In genomic region chr2:200000444-200001163, GRCh38 we compare ENCODE assay signal across 30 cellular contexts. TPM values are rescaled to one million over a fixed set of nuclear protein-coding genes. Genes with fewer than 3 reads are reported as not detected.
"Had no signal": no experiment of that assay in that cellular context is flagged by ENCODE, and none has a peak within 500 bp of the region (broad histone marks: within the 10 kb centered on the region; RNA-seq: fewer than 3 reads in every experiment).

No MANE protein-coding gene starts in this region.

- H3K27me3 ChIP-seq: ascending aorta, cardiac muscle cell, Peyer's patch had no signal

- DNase-seq: activated CD4-positive, alpha-beta T cell treated with anti-CD3 and anti-CD28 coated beads, Interleukin-2, amount 10 ng/mL, durations not matched to agents 24 days and 14 days; activated CD4-positive, alpha-beta T cell treated with anti-CD3 and anti-CD28 coated beads, Interleukin-2, amount 50 U/mL, for 48 hours; activated CD4-positive, CD25-positive, alpha-beta regulatory T cell; activated CD8-positive, alpha-beta T cell treated with anti-CD3 and anti-CD28 coated beads, Interleukin-2, amount 10 ng/mL, durations not matched to agents 7 days and 5 days; activated gamma-delta T cell; activated naive CD4-positive, alpha-beta T cell treated with Interleukin-2 at 50 U/mL for 16 hours; activated naive CD8-positive, alpha-beta T cell treated with anti-CD3 and anti-CD28 coated beads, Interleukin-2, amount 10 ng/mL, durations not matched to agents 7 days and 5 days; activated T-cell treated with anti-CD3 and anti-CD28 coated beads, Interleukin-2, amount 50 U/mL, for 24 hours; amygdala; IMR-90; NCI-H1105; NCI-H1417 treated with DMSO at 0.1 percent for 48 hours; NCI-H1930; NCI-H2081 treated with DMSO at 0.1 percent for 48 hours; NCI-H2171; NCI-H510A; NCI-H526; NCI-H748 treated with DMSO at 0.1 percent for 48 hours; NK-92 treated with Interleukin-12 subunit alpha and Interleukin-12 subunit beta, amount 100 ng/mL, for 24 hours; PC-3; Peyer's patch; RPMI8226; T1000; WERI-Rb-1 had no signal

- H3K4me3 ChIP-seq: ascending aorta, cardiac muscle cell, K562, Peyer's patch, SK-N-MC had no signal

- H3K27ac ChIP-seq: ascending aorta, cardiac muscle cell, Peyer's patch, SK-N-MC, WERI-Rb-1 had no signal

- ATAC-seq: activated CD8-positive, alpha-beta T cell treated with anti-CD3 and anti-CD28 coated beads, Interleukin-2, amount 10 ng/mL, durations not matched to agents 7 days and 5 days; K562; PC-3 had no signal

- H3K36me3 Mint-ChIP-seq: activated naive CD4-positive, alpha-beta T cell treated with anti-CD3 and anti-CD28 coated beads, Interleukin-2, amount 50 U/mL, for 24 hours; activated naive CD8-positive, alpha-beta T cell treated with anti-CD3 and anti-CD28 coated beads, Interleukin-2, amount 10 ng/mL, durations not matched to agents 7 days and 5 days had no signal

- H3K4me1 ChIP-seq: ascending aorta, Peyer's patch had no signal

- H3K9me3 Mint-ChIP-seq: activated CD4-positive, alpha-beta T cell treated with anti-CD3 and anti-CD28 coated beads, Interleukin-2, amount 10 ng/mL, durations not matched to agents 24 days and 14 days; activated T-cell treated with anti-CD3 and anti-CD28 coated beads, Interleukin-2, amount 50 U/mL, for 24 hours; activated T-helper 2 cell treated with anti-CD3 and anti-CD28 coated beads, Interferon-gamma antibody, Interleukin-2, Interleukin-4, amounts not matched to agents 10 μg/mL and 5 μg/mL and 100 μg/mL, durations not matched to agents 14 hours and 24 hours and 36 hours had no signal

- H3K36me3 ChIP-seq: ascending aorta, cardiac muscle cell, Peyer's patch, WERI-Rb-1 had no signal

- H3K9me3 ChIP-seq: Peyer's patch had no signal

- H3K27ac Mint-ChIP-seq: activated CD4-positive, alpha-beta T cell treated with anti-CD3 and anti-CD28 coated beads, Interleukin-2, amount 10 ng/mL, durations not matched to agents 24 days and 14 days; activated CD8-positive, alpha-beta T cell treated with anti-CD3 and anti-CD28 coated beads, Interleukin-2, amount 10 ng/mL, durations not matched to agents 7 days and 5 days; activated naive CD4-positive, alpha-beta T cell treated with anti-CD3 and anti-CD28 coated beads, Interleukin-2, amount 50 U/mL, for 24 hours; activated naive CD8-positive, alpha-beta T cell treated with anti-CD3 and anti-CD28 coated beads, Interleukin-2, amount 10 ng/mL, durations not matched to agents 7 days and 5 days; activated T-cell treated with anti-CD3 and anti-CD28 coated beads, Interleukin-2, amount 50 U/mL, for 24 hours; activated T-helper 2 cell treated with anti-CD3 and anti-CD28 coated beads, Interferon-gamma antibody, Interleukin-2, Interleukin-4, amounts not matched to agents 10 μg/mL and 5 μg/mL and 100 μg/mL, durations not matched to agents 14 hours and 24 hours and 36 hours had no signal

- H3K4me3 Mint-ChIP-seq: activated CD4-positive, alpha-beta T cell treated with anti-CD3 and anti-CD28 coated beads, Interleukin-2, amount 10 ng/mL, durations not matched to agents 24 days and 14 days; activated CD8-positive, alpha-beta T cell treated with anti-CD3 and anti-CD28 coated beads, Interleukin-2, amount 10 ng/mL, durations not matched to agents 7 days and 5 days; activated naive CD4-positive, alpha-beta T cell treated with anti-CD3 and anti-CD28 coated beads, Interleukin-2, amount 50 U/mL, for 24 hours; activated naive CD8-positive, alpha-beta T cell treated with anti-CD3 and anti-CD28 coated beads, Interleukin-2, amount 10 ng/mL, durations not matched to agents 7 days and 5 days; activated T-cell treated with anti-CD3 and anti-CD28 coated beads, Interleukin-2, amount 50 U/mL, for 24 hours had no signal

- H3K4me1 Mint-ChIP-seq: activated CD4-positive, alpha-beta T cell treated with anti-CD3 and anti-CD28 coated beads, Interleukin-2, amount 10 ng/mL, durations not matched to agents 24 days and 14 days; activated naive CD4-positive, alpha-beta T cell treated with anti-CD3 and anti-CD28 coated beads, Interleukin-2, amount 50 U/mL, for 24 hours; activated naive CD8-positive, alpha-beta T cell treated with anti-CD3 and anti-CD28 coated beads, Interleukin-2, amount 10 ng/mL, durations not matched to agents 7 days and 5 days had no signal

RNA-seq across cellular contexts. Expression of gene TYW5, which starts 45.3 kb away (rescaled TPM):
- total RNA-seq: ascending aorta had no signal
